9 cellular contexts compared by ENCODE assay signal in genomic region chr19:47512183-47512947, GRCh38. TPM values are rescaled to one million over a fixed set of nuclear protein-coding genes. Genes with fewer than 3 reads are reported as not detected.
DNase-seq lines count a peak whose midpoint lies in the region; ATAC-seq and TF ChIP-seq lines count a peak whose summit lies in the region.
"Had no signal": no experiment of that assay in that cellular context is flagged by ENCODE, and none has a peak within 500 bp of the region (broad histone marks: within the 10 kb centered on the region; RNA-seq: fewer than 3 reads in every experiment).

No MANE protein-coding gene starts in this region.

- H3K4me1 ChIP-seq in fibroblast of lung (ENCODE audit: control insufficient read depth, extremely low read depth, insufficient read depth, low read length) (peaks cover 31% of the 10 kb centered on the region), gastrocnemius medialis (peaks cover 69 to 74% of the 10 kb centered on the region in 2 donors)

- in situ Hi-C loops in gastrocnemius medialis (cut with MboI; ENCODE audit: low sequenced_read_pairs in 4 of 4): loop anchor here in 2 of 4 donors (10.0 kb wide), 2 partner anchors 182 to 192 kb away; no protein-coding TSS in a partner anchor

- CTCF ChIA-PET in RWPE1 (lab: Yijun Ruan, JAX): interaction anchor here (0.8 to 1.4 kb wide), 2 partner anchors 186 kb away, joined by 3 to 4 read pairs; no protein-coding TSS in a partner anchor

- no peaks in the 10 kb centered on the region for H3K36me3 ChIP-seq in fibroblast of lung (ENCODE audit: control insufficient read depth, insufficient read depth, low read length)
- no peaks in the 10 kb centered on the region for H3K36me3 ChIP-seq in gastrocnemius medialis

- ATAC-seq in gastrocnemius medialis (no peak), GM18519 (IDR thresholded peaks at IDR 0.05; ENCODE audit: low FRiP score, unreplicated experiment) (no peak), GM18511 (IDR thresholded peaks at IDR 0.05; ENCODE audit: unreplicated experiment) (no peak), HG03439 (IDR thresholded peaks at IDR 0.05; ENCODE audit: unreplicated experiment) (no peak)

- TF ChIP-seq POLR2A in gastrocnemius medialis (IDR thresholded peaks at IDR 0.05): no peak

- peak overlapping the region; percentile 96 for H3K27ac ChIP-seq in RWPE1
- peak overlapping the region; percentile 75 for H3K27ac ChIP-seq in fibroblast of lung (ENCODE audit: insufficient read depth, low read length)
- peak overlapping the region; percentile 96 to 100 (median 99) for H3K27ac ChIP-seq in gastrocnemius medialis
- H3K27ac ChIP-seq: KMS-11 had no signal

- peaks cover 71% of the 10 kb centered on the region for H3K79me2 ChIP-seq in fibroblast of lung (ENCODE audit: control insufficient read depth, insufficient read depth, low read length)

- peak overlapping the region; percentile 44 for H3K9ac ChIP-seq in fibroblast of lung (ENCODE audit: insufficient read depth, low read length)
- H3K9ac ChIP-seq: KMS-11 had no signal

- peak overlapping the region; percentile 20 to 98 (median 47) for H3K4me3 ChIP-seq in fibroblast of lung (replicated peaks in 1 of 4; ENCODE audit: control extremely low read depth in 1 of 4, insufficient read depth in 1 of 4, low read depth in 3 of 4, low read length in 4 of 4)
- peak overlapping the region; percentile 83 to 98 (median 95) for H3K4me3 ChIP-seq in gastrocnemius medialis

- peak overlapping the region; percentile 71 for H3K4me2 ChIP-seq in fibroblast of lung (ENCODE audit: extremely low read depth, insufficient read depth, low read length)

- H3K27me3 ChIP-seq in fibroblast of lung (ENCODE audit: control insufficient read depth, insufficient read depth, low read length) (no peaks in the 10 kb centered on the region), gastrocnemius medialis (no peaks in the 10 kb centered on the region)

- no peak overlapping the region for H2AFZ ChIP-seq in fibroblast of lung (ENCODE audit: low read length)

- H3K9me3 ChIP-seq in fibroblast of lung (ENCODE audit: control insufficient read depth, insufficient read depth, low read depth, low read length): no peaks in the 10 kb centered on the region
- H3K9me3 ChIP-seq in gastrocnemius medialis: no peaks in the 10 kb centered on the region

- intact Hi-C loops in gastrocnemius medialis (cut with DNase I; ENCODE audit: low total_unique reads): loop anchor here (5.0 to 10.0 kb wide), 2 partner anchors 238 to 270 kb away; partner anchors contain the start of gene INAFM1

- DNase-seq in EH (ENCODE audit: low read depth): peak; percentile 68
- no peak for DNase-seq in RWPE1 (ENCODE audit: low spot score)
- peak; percentile 5 to 78 for DNase-seq in fibroblast of lung (ENCODE audit: low read depth in 2 of 2)
- DNase-seq in gastrocnemius medialis: no peak
- no peak for DNase-seq in NCI-H510A (lab: John Stamatoyannopoulos, UW)

- no peaks in the 10 kb centered on the region for H4K20me1 ChIP-seq in fibroblast of lung (ENCODE audit: control insufficient read depth, extremely low read depth, insufficient read depth, low read length)

- no peak for TF ChIP-seq CTCF in RWPE1 (conservative IDR thresholded peaks at IDR 0.05; ENCODE audit: low read depth)
- TF ChIP-seq CTCF in fibroblast of lung (conservative IDR thresholded peaks at IDR 0.05 in 1 of 2, IDR thresholded peaks at IDR 0.05 in 1 of 2; ENCODE audit: low read depth in 1 of 2, low read length in 2 of 2): no peak
- TF ChIP-seq CTCF in gastrocnemius medialis (IDR thresholded peaks at IDR 0.05 in 4 of 5, conservative IDR thresholded peaks at IDR 0.05 in 1 of 5): no peak

- POLR2A ChIA-PET in RWPE1 (lab: Yijun Ruan, JAX; ENCODE audit: low non-redundant PET): interaction anchor here (0.5 kb wide), 1 partner anchor 87 kb away, joined by 5 read pairs; no protein-coding TSS in a partner anchor

RNA-seq across cellular contexts. Expression of gene NAPA, which starts 2.5 kb away (rescaled TPM):
- total RNA-seq in fibroblast of lung (48.3 and 76.8 TPM in 2 replicates), gastrocnemius medialis (100 to 1,000 TPM; 127 to 272 (median 212) TPM)
- polyA plus RNA-seq in fibroblast of lung: 118 and 128 TPM in 2 replicates
- polyA plus RNA-seq in fibroblast of lung (2012): 113 and 128 TPM in 2 replicates
- polyA minus RNA-seq in fibroblast of lung (ENCODE audit: low replicate concordance): 234 and 454 TPM in 2 replicates

RNA-seq across cellular contexts. Expression of gene KPTN, which starts 28.3 kb away (rescaled TPM):
- 6.2 and 6.9 TPM in 2 replicates for total RNA-seq in fibroblast of lung
- polyA plus RNA-seq in fibroblast of lung: 4.9 and 5.3 TPM in 2 replicates
- 8.5 and 12.5 TPM in 2 replicates for polyA plus RNA-seq in fibroblast of lung (2012)
- polyA minus RNA-seq in fibroblast of lung (ENCODE audit: low replicate concordance): 17.3 and 21.9 TPM in 2 replicates
- 1 to 10 TPM in 3 of 4 donors, under 1 TPM in 1; 0.91 to 6.4 (median 3.9) TPM for total RNA-seq in gastrocnemius medialis

RNA-seq across cellular contexts. Expression of gene SLC8A2, which starts 40.7 kb away (rescaled TPM):
- under 0.01 TPM in 1 of 2 replicates, not detected in the other for total RNA-seq in fibroblast of lung
- polyA plus RNA-seq in fibroblast of lung: not detected in 2 replicates
- polyA plus RNA-seq in fibroblast of lung (2012): not detected in 2 replicates
- polyA minus RNA-seq in fibroblast of lung (ENCODE audit: low replicate concordance): not detected in 2 replicates
- not detected for total RNA-seq in gastrocnemius medialis

Comparison
In these comparisons a context has a peak if more than half of its experiments do, and no peak if none do; other contexts are left out.
1. DNase-seq: peak in EH (single experiment) and fibroblast of lung (2 of 2); none in RWPE1 (single experiment), gastrocnemius medialis (0 of 2) and NCI-H510A (single experiment).
2. Peak in every context shown above with its lines, with median percentiles within 50 percentile points of each other: H3K27ac ChIP-seq.